ENCODE assay signal across 8 cellular contexts in the genomic region with DNA sequence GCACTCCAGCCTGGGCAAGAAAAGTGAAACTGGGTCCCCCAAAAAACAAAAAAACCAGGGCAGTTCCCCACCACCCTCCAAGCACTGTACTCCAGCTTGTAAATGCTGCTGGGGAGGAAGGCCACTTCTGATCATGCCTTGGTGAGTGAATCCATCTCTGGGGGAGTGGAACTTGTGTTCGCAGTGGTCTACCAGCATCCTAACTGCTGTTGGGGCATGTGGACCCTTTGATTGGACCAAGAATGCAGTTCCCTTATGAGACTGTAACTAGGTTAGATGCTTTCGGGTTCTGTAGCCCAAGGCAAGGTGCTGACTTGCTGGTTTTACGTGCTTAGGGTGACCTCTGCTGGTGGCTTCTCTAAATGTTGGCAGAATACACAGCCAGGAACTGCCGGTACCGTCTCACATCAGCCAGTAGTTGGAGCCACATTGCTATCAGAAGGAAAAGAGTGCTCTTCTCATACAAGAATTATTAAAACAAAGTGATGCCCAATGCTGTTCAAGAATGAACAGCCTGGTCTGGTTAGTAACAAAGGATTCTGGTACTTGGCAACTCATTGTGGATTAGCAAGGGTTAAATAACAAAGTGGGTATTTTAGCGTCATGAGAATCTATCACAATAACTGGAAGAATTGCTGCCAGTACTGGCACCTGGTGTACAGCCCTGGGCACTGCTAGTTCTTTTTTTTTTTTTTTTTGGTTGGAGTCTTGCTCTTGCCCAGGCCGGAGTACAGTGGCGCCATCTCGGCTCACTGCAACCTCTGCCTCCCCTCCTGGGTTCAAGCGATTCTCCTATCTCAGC. TPM values are rescaled to one million over a fixed set of nuclear protein-coding genes. Genes with fewer than 3 reads are reported as not detected.
DNase-seq lines count a peak whose midpoint lies in the region; ATAC-seq and TF ChIP-seq lines count a peak whose summit lies in the region.

No MANE protein-coding gene starts in this region.

- DNase-seq in COLO829 (ENCODE audit: low spot score) (peak; percentile 92), HT-29 (ENCODE audit: low spot score) (peak; percentile 99), NK-92 (lab: John Stamatoyannopoulos, UW; ENCODE audit: unreplicated experiment) (peak; percentile 63), medulla oblongata (ENCODE audit: extremely low spot score) (peak; percentile 98)
- DNase-seq in activated CD8-positive, alpha-beta T cell treated with anti-CD3 and anti-CD28 coated beads for 36 hours: peak; percentile 98
- DNase-seq in effector CD4-positive, alpha-beta T cell: peak; percentile 92
- DNase-seq in stimulated activated CD8-positive, alpha-beta memory T cell treated with anti-CD3 and anti-CD28 coated beads, Interleukin-15, amount 100 ng/mL, for 48 hours (ENCODE audit: low read depth in 2 of 2): peak; percentile 77 to 78

- no peak overlapping the region for H3K4me3 Mint-ChIP-seq in activated CD8-positive, alpha-beta T cell treated with anti-CD3 and anti-CD28 coated beads for 36 hours

- intact Hi-C loops in activated CD8-positive, alpha-beta T cell treated with anti-CD3 and anti-CD28 coated beads for 36 hours (cut with micrococcal nuclease): loop anchor here (5.0 kb wide), 1 partner anchor 102 kb away; the partner anchor contains the start of gene FIBP

- peak overlapping the region; percentile 53 for H3K27ac Mint-ChIP-seq in activated CD8-positive, alpha-beta T cell treated with anti-CD3 and anti-CD28 coated beads for 36 hours

- H3K27me3 Mint-ChIP-seq in activated CD8-positive, alpha-beta T cell treated with anti-CD3 and anti-CD28 coated beads for 36 hours: no peaks in the 10 kb centered on the region

- peak; percentile 99 for TF ChIP-seq CTCF in activated CD8-positive, alpha-beta T cell treated with anti-CD3 and anti-CD28 coated beads for 36 hours (IDR thresholded peaks at IDR 0.05)

- CTCF ChIA-PET in activated CD8-positive, alpha-beta T cell treated with anti-CD3 and anti-CD28 coated beads for 36 hours (lab: Charles Lee): interaction anchor here (0.6 to 4.3 kb wide), 43 partner anchors 10 to 377 kb away, joined by 3 to 41 read pairs (median 3); partner anchors contain the start of genes BANF1, CCDC85B, EIF1AD and FIBP

- peaks cover 5% of the 10 kb centered on the region for H3K4me1 Mint-ChIP-seq in activated CD8-positive, alpha-beta T cell treated with anti-CD3 and anti-CD28 coated beads for 36 hours (ENCODE audit: low read depth)

- H3K9me3 Mint-ChIP-seq in activated CD8-positive, alpha-beta T cell treated with anti-CD3 and anti-CD28 coated beads for 36 hours: no peaks in the 10 kb centered on the region

- POLR2A ChIA-PET in activated CD8-positive, alpha-beta T cell treated with anti-CD3 and anti-CD28 coated beads for 36 hours (lab: Charles Lee): interaction anchor here (0.7 to 1.4 kb wide), 5 partner anchors 27 to 210 kb away, joined by 3 to 4 read pairs (median 4); partner anchors contain the start of genes C11orf68 and SART1

- H3K36me3 Mint-ChIP-seq in activated CD8-positive, alpha-beta T cell treated with anti-CD3 and anti-CD28 coated beads for 36 hours (ENCODE audit: low read depth): peaks cover 12% of the 10 kb centered on the region

- peak; percentile 90 for ATAC-seq in GM21367 (IDR thresholded peaks at IDR 0.05; ENCODE audit: unreplicated experiment)
- peak; percentile 99 for ATAC-seq in activated CD8-positive, alpha-beta T cell treated with anti-CD3 and anti-CD28 coated beads for 36 hours

RNA-seq across cellular contexts. Expression of gene EIF1AD, which starts 13.0 kb away (rescaled TPM):
- total RNA-seq in HT-29 (2014; rRNA removed; shearing (Covaris generic)): 36.9 and 44.7 TPM in 2 replicates
- 10 to 100 TPM; 44.4 to 45.6 TPM for total RNA-seq in activated CD8-positive, alpha-beta T cell treated with anti-CD3 and anti-CD28 coated beads for 36 hours

RNA-seq across cellular contexts. Expression of gene BANF1, which starts 13.3 kb away (rescaled TPM):
- 84.3 and 86.3 TPM in 2 replicates for total RNA-seq in HT-29 (2014; rRNA removed; shearing (Covaris generic))
- total RNA-seq in activated CD8-positive, alpha-beta T cell treated with anti-CD3 and anti-CD28 coated beads for 36 hours: 100 to 1,000 TPM; 267 to 311 TPM

RNA-seq across cellular contexts. Expression of gene CST6, which starts 22.8 kb away (rescaled TPM):
- total RNA-seq in HT-29 (2014; rRNA removed; shearing (Covaris generic)): 23.0 and 27.2 TPM in 2 replicates
- under 1 TPM in 1 of 2 experiments, not detected in 1; 0.50 TPM for total RNA-seq in activated CD8-positive, alpha-beta T cell treated with anti-CD3 and anti-CD28 coated beads for 36 hours

RNA-seq across cellular contexts. Expression of gene SART1, which starts 27.5 kb away (rescaled TPM):
- total RNA-seq in HT-29 (2014; rRNA removed; shearing (Covaris generic)): 86.1 and 106 TPM in 2 replicates
- total RNA-seq in activated CD8-positive, alpha-beta T cell treated with anti-CD3 and anti-CD28 coated beads for 36 hours: 10 to 100 TPM; 58.3 to 63.9 TPM

RNA-seq across cellular contexts. Expression of gene CATSPER1, which starts 37.3 kb away (rescaled TPM):
- total RNA-seq in HT-29 (2014; rRNA removed; shearing (Covaris generic)): 0.13 and 0.44 TPM in 2 replicates
- not detected for total RNA-seq in activated CD8-positive, alpha-beta T cell treated with anti-CD3 and anti-CD28 coated beads for 36 hours

Comparison
In these comparisons a context has a peak if more than half of its experiments do, and no peak if none do; other contexts are left out.
1. Peak in every context shown above with its lines: DNase-seq and ATAC-seq.
2. RNA of gene CST6, which starts 22.8 kb away (total RNA-seq): 23.0 to 27.2 TPM in HT-29; 0.50 TPM in activated CD8-positive, alpha-beta T cell treated with anti-CD3 and anti-CD28 coated beads for 36 hours; every median in the first group is over 10 times any median in the second.